31 cellular contexts compared by ENCODE assay signal in genomic region chr11:11486423-11486822, GRCh38.
"Had no signal": no experiment of that assay in that cellular context is flagged by ENCODE, and none has a peak within 500 bp of the region (broad histone marks: within the 10 kb centered on the region; RNA-seq: fewer than 3 reads in every experiment).

No MANE protein-coding gene starts in this region.

- DNase-seq: natural killer cell; occipital lobe; ovary; posterior cingulate gyrus; psoas muscle; right cardiac atrium; sigmoid colon; spleen; stimulated activated CD4-positive, alpha-beta T cell treated with anti-CD3 and anti-CD28 coated beads, Interleukin-12 subunit alpha, Interleukin-12 subunit beta, amount 100 ng/mL, for 4 hours; stimulated activated CD4-positive, alpha-beta T cell treated with anti-CD3 and anti-CD28 coated beads, Interleukin-1b, Interleukin-23, amount 100 ng/mL, for 48 hours; stimulated activated CD4-positive, alpha-beta T cell treated with anti-CD3 and anti-CD28 coated beads, Interleukin-4, amount 100 ng/mL, for 1 hour; stimulated activated CD4-positive, alpha-beta T cell treated with anti-CD3 and anti-CD28 coated beads, Interleukin-4, amount 100 ng/mL, for 4 hours; stimulated activated CD8-positive, alpha-beta memory T cell treated with anti-CD3 and anti-CD28 coated beads, Interleukin-4, amount 100 ng/mL, for 48 hours; stimulated activated naive CD4-positive, alpha-beta T cell; stimulated activated naive CD8-positive, alpha-beta T cell treated with anti-CD3 and anti-CD28 coated beads, Interleukin-15, amount 100 ng/mL, for 72 hours; stimulated activated naive CD8-positive, alpha-beta T cell treated with anti-CD3 and anti-CD28 coated beads, Interleukin-15, Interleukin-2, amounts not matched to agents 100 U/mL and 50 U/mL, for 24 hours; substantia nigra; testis; tibial artery; uterus had no signal

- H3K4me3 Mint-ChIP-seq: natural killer cell; nephron; neural progenitor cell; stimulated activated memory B cell treated with anti-CD40 and anti-IgM and Interleukin-4, amounts not matched to agents 10 μg/mL and 1 μg/mL and 100 μg/mL, for 72 hours; stimulated activated naive CD8-positive, alpha-beta T cell treated with anti-CD3 and anti-CD28 coated beads, Interleukin-15, amount 100 ng/mL, for 72 hours; type B pancreatic cell had no signal

- H3K36me3 Mint-ChIP-seq: natural killer cell; neural progenitor cell; stimulated activated memory B cell treated with anti-CD40 and anti-IgM and Interleukin-4, amounts not matched to agents 10 μg/mL and 1 μg/mL and 100 μg/mL, for 72 hours; type B pancreatic cell had no signal

- H3K9me3 Mint-ChIP-seq: natural killer cell; nephron; neural progenitor cell; stimulated activated memory B cell treated with anti-CD40 and anti-IgM and Interleukin-4, amounts not matched to agents 10 μg/mL and 1 μg/mL and 100 μg/mL, for 72 hours; stimulated activated naive CD8-positive, alpha-beta T cell treated with anti-CD3 and anti-CD28 coated beads, Interleukin-15, amount 100 ng/mL, for 72 hours; type B pancreatic cell had no signal

- H3K27ac Mint-ChIP-seq: natural killer cell; nephron; neural progenitor cell; progenitor cell of endocrine pancreas; stimulated activated memory B cell treated with anti-CD40 and anti-IgM and Interleukin-4, amounts not matched to agents 10 μg/mL and 1 μg/mL and 100 μg/mL, for 72 hours; type B pancreatic cell had no signal

- H3K4me1 ChIP-seq: neural progenitor cell, parathyroid adenoma, psoas muscle, right lobe of liver, spleen, suprapubic skin, testis, upper lobe of right lung, uterus had no signal

- H3K9me3 ChIP-seq: ovary, psoas muscle, right lobe of liver, sigmoid colon, spleen, suprapubic skin, testis, tibial artery, transverse colon, upper lobe of right lung, uterus had no signal

- H3K27me3 Mint-ChIP-seq: stimulated activated memory B cell treated with anti-CD40 and anti-IgM and Interleukin-4, amounts not matched to agents 10 μg/mL and 1 μg/mL and 100 μg/mL, for 72 hours; stimulated activated naive CD8-positive, alpha-beta T cell treated with anti-CD3 and anti-CD28 coated beads, Interleukin-15, amount 100 ng/mL, for 72 hours had no signal

- H3K4me1 Mint-ChIP-seq: natural killer cell; stimulated activated memory B cell treated with anti-CD40 and anti-IgM and Interleukin-4, amounts not matched to agents 10 μg/mL and 1 μg/mL and 100 μg/mL, for 72 hours; stimulated activated naive CD8-positive, alpha-beta T cell treated with anti-CD3 and anti-CD28 coated beads, Interleukin-15, amount 100 ng/mL, for 72 hours had no signal

- H3K27ac ChIP-seq: neural progenitor cell, ovary, parathyroid adenoma, psoas muscle, right lobe of liver, sigmoid colon, spleen, suprapubic skin, testis, tibial artery, transverse colon, upper lobe of right lung, uterus had no signal

- ATAC-seq: natural killer cell; psoas muscle; right cardiac atrium; right lobe of liver; stimulated activated memory B cell treated with anti-CD40 and anti-IgM and Interleukin-4, amounts not matched to agents 10 μg/mL and 1 μg/mL and 100 μg/mL, for 72 hours; stimulated activated naive CD8-positive, alpha-beta T cell treated with anti-CD3 and anti-CD28 coated beads, Interleukin-15, amount 100 ng/mL, for 72 hours; stimulated activated naive CD8-positive, alpha-beta T cell treated with anti-CD3 and anti-CD28 coated beads, Interleukin-15, Interleukin-2, amounts not matched to agents 100 U/mL and 50 U/mL, for 24 hours had no signal

- H3K27me3 ChIP-seq: neural progenitor cell, ovary, right lobe of liver, sigmoid colon, suprapubic skin, testis, tibial artery, transverse colon, upper lobe of right lung, uterus had no signal

- H3K4me3 ChIP-seq: neural progenitor cell, ovary, psoas muscle, right lobe of liver, sigmoid colon, smooth muscle cell, spleen, suprapubic skin, testis, tibial artery, transverse colon, upper lobe of right lung, uterus had no signal

- H3K36me3 ChIP-seq: neural progenitor cell, ovary, right lobe of liver, sigmoid colon, spleen, suprapubic skin, tibial artery, transverse colon, upper lobe of right lung, uterus had no signal
